Comparison of ENCODE assay signal across 13 cellular contexts in the genomic region with DNA sequence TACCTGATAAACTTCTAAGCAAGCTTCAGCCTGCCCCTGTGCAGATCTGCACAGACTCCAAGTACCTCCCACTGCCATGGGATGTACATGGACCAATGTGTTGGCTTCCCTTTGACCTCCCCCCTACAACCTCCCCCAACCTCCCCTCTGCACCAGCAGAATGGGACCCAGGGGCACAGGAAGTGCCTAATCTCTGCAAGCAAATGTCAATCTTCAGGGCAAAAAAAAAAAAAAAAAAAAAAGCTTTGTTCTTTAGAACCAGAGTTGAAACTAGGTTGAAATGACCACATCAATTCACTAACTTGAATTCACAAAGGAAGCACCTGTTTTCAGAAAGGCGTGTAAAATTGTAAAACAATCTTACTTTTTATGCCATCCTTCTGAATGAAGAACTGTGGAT. TPM values are rescaled to one million over a fixed set of nuclear protein-coding genes. Genes with fewer than 3 reads are reported as not detected.
DNase-seq lines count a peak whose midpoint lies in the region; ATAC-seq and TF ChIP-seq lines count a peak whose summit lies in the region.
"Had no signal": no experiment of that assay in that cellular context is flagged by ENCODE, and none has a peak within 500 bp of the region (broad histone marks: within the 10 kb centered on the region; RNA-seq: fewer than 3 reads in every experiment).

No MANE protein-coding gene starts in this region.

- H3K27me3 Mint-ChIP-seq in activated CD8-positive, alpha-beta T cell treated with anti-CD3 and anti-CD28 coated beads, Interleukin-2, amount 10 ng/mL, durations not matched to agents 7 days and 5 days (ENCODE audit: low read depth): no peaks in the 10 kb centered on the region
- peaks cover 3% of the 10 kb centered on the region for H3K27me3 Mint-ChIP-seq in endothelial cell (ENCODE audit: unreplicated experiment)

- no peak overlapping the region for H3K4me3 ChIP-seq in BLaER1
- no peak overlapping the region; a peak in 1 of 4 replicates for H3K4me3 ChIP-seq in DND-41 (ENCODE audit: low read depth in 1 of 2, low read length in 2 of 2)
- no peak overlapping the region for H3K4me3 ChIP-seq in upper lobe of right lung
- no peak overlapping the region for H3K4me3 ChIP-seq in heart right ventricle
- no peak overlapping the region for H3K4me3 ChIP-seq in colonic mucosa
- H3K4me3 ChIP-seq: right atrium auricular region had no signal

- H3K27me3 ChIP-seq in BLaER1 (no peaks in the 10 kb centered on the region), DND-41 (ENCODE audit: insufficient read depth, low read length, poor library complexity) (no peaks in the 10 kb centered on the region), upper lobe of right lung (no peaks in the 10 kb centered on the region), heart right ventricle (peaks cover 0 to 5% (median 0%) of the 10 kb centered on the region in 7 donors), colonic mucosa (no peaks in the 10 kb centered on the region)
- H3K27me3 ChIP-seq: right atrium auricular region had no signal

- H3K9me3 Mint-ChIP-seq in activated CD8-positive, alpha-beta T cell treated with anti-CD3 and anti-CD28 coated beads, Interleukin-2, amount 10 ng/mL, durations not matched to agents 7 days and 5 days (ENCODE audit: insufficient read depth): no peaks in the 10 kb centered on the region
- no peaks in the 10 kb centered on the region for H3K9me3 Mint-ChIP-seq in endothelial cell (ENCODE audit: unreplicated experiment)

- H3K4me3 Mint-ChIP-seq in activated CD8-positive, alpha-beta T cell treated with anti-CD3 and anti-CD28 coated beads, Interleukin-2, amount 10 ng/mL, durations not matched to agents 7 days and 5 days: peak overlapping the region; percentile 37
- H3K4me3 Mint-ChIP-seq in endothelial cell (ENCODE audit: unreplicated experiment): no peak overlapping the region

- peak overlapping the region; percentile 67 for H3K4me2 ChIP-seq in BLaER1
- peak overlapping the region; percentile 57 for H3K4me2 ChIP-seq in DND-41 (ENCODE audit: insufficient read depth, low read length)

- H3K27ac Mint-ChIP-seq in activated CD8-positive, alpha-beta T cell treated with anti-CD3 and anti-CD28 coated beads, Interleukin-2, amount 10 ng/mL, durations not matched to agents 7 days and 5 days: peak overlapping the region; percentile 74
- H3K27ac Mint-ChIP-seq in endothelial cell (ENCODE audit: unreplicated experiment): peak overlapping the region; percentile 93

- H3K4me1 ChIP-seq in BLaER1 (peaks cover 59% of the 10 kb centered on the region), DND-41 (ENCODE audit: insufficient read depth, low read length) (peaks cover 81% of the 10 kb centered on the region), upper lobe of right lung (peaks cover 3% of the 10 kb centered on the region), heart right ventricle (no peaks in the 10 kb centered on the region), colonic mucosa (no peaks in the 10 kb centered on the region)
- H3K4me1 ChIP-seq: right atrium auricular region had no signal

- peaks cover 29% of the 10 kb centered on the region for H3K79me2 ChIP-seq in DND-41 (ENCODE audit: insufficient read depth, low read length)

- H4K20me1 ChIP-seq in BLaER1 (no peaks in the 10 kb centered on the region), DND-41 (ENCODE audit: insufficient read depth, low read length) (no peaks in the 10 kb centered on the region)

- H3K36me3 ChIP-seq in BLaER1 (0 out of 2 replicates have a peak, but pooled peaks cover 1% of the 10 kb centered on the region), DND-41 (ENCODE audit: insufficient read depth, low read length) (no peaks in the 10 kb centered on the region), upper lobe of right lung (no peaks in the 10 kb centered on the region), heart right ventricle (no peaks in the 10 kb centered on the region), colonic mucosa (no peaks in the 10 kb centered on the region)
- H3K36me3 ChIP-seq: right atrium auricular region had no signal

- TF ChIP-seq CTCF in DND-41 (IDR thresholded peaks at IDR 0.05; ENCODE audit: borderline replicate concordance, extremely low read depth, low read length, poor library complexity, severe bottlenecking): no peak
- no peak for TF ChIP-seq CTCF in endothelial cell (IDR thresholded peaks at IDR 0.05; ENCODE audit: unreplicated experiment)
- no peak for TF ChIP-seq CTCF in upper lobe of right lung (IDR thresholded peaks at IDR 0.05)
- no peak for TF ChIP-seq CTCF in heart right ventricle (IDR thresholded peaks at IDR 0.05)
- TF ChIP-seq CTCF in colonic mucosa (IDR thresholded peaks at IDR 0.05): no peak

- POLR2A ChIA-PET in activated CD8-positive, alpha-beta T cell treated with anti-CD3 and anti-CD28 coated beads, Interleukin-2, amount 10 ng/mL, durations not matched to agents 7 days and 5 days (lab: Charles Lee): interaction anchor here (0.6 to 1.4 kb wide), 3 partner anchors 45 to 62 kb away, joined by 3 to 4 read pairs (median 3); no protein-coding TSS in a partner anchor

- H3K27ac ChIP-seq in BLaER1: peak overlapping the region; percentile 40; the same call in 1 of the 2 replicates
- peak overlapping the region; percentile 95 for H3K27ac ChIP-seq in DND-41 (ENCODE audit: low read length)
- no peak overlapping the region for H3K27ac ChIP-seq in upper lobe of right lung
- no peak overlapping the region for H3K27ac ChIP-seq in heart right ventricle
- H3K27ac ChIP-seq in colonic mucosa: no peak overlapping the region
- H3K27ac ChIP-seq: C4-2B, right atrium auricular region had no signal

- ATAC-seq in DND-41 (ENCODE audit: insufficient read depth, low read depth): peak; percentile 87
- peak; percentile 83 for ATAC-seq in activated CD8-positive, alpha-beta T cell treated with anti-CD3 and anti-CD28 coated beads, Interleukin-2, amount 10 ng/mL, durations not matched to agents 7 days and 5 days
- no peak for ATAC-seq in upper lobe of right lung
- no peak for ATAC-seq in heart right ventricle
- ATAC-seq: PC-3 had no signal

- peak overlapping the region; percentile 17; the same call in 1 of the 2 replicates for H3K9ac ChIP-seq in BLaER1
- peak overlapping the region; percentile 40; the same call in 1 of the 2 replicates for H3K9ac ChIP-seq in DND-41 (ENCODE audit: low read depth, low read length)
- H3K9ac ChIP-seq in colonic mucosa (ENCODE audit: low read depth in 2 of 2, low read length in 2 of 2): no peak overlapping the region

- peaks cover 5% of the 10 kb centered on the region; the same call in 1 of the 2 replicates for H3K9me3 ChIP-seq in BLaER1
- no peaks in the 10 kb centered on the region for H3K9me3 ChIP-seq in DND-41 (ENCODE audit: insufficient read depth, low read length, severe bottlenecking)
- H3K9me3 ChIP-seq in upper lobe of right lung: no peaks in the 10 kb centered on the region
- no peaks in the 10 kb centered on the region for H3K9me3 ChIP-seq in heart right ventricle
- H3K9me3 ChIP-seq in colonic mucosa: no peaks in the 10 kb centered on the region
- H3K9me3 ChIP-seq: right atrium auricular region had no signal

- 48 to 62% methylated on average over 1 of the region's 1 CpG for WGBS in heart right ventricle, 2 donors

- CTCF ChIA-PET in activated CD8-positive, alpha-beta T cell treated with anti-CD3 and anti-CD28 coated beads, Interleukin-2, amount 10 ng/mL, durations not matched to agents 7 days and 5 days (lab: Charles Lee): interaction anchor here (0.7 to 1.6 kb wide), 5 partner anchors 34 to 182 kb away, joined by 3 to 4 read pairs (median 3); no protein-coding TSS in a partner anchor

- H3K4me1 Mint-ChIP-seq in activated CD8-positive, alpha-beta T cell treated with anti-CD3 and anti-CD28 coated beads, Interleukin-2, amount 10 ng/mL, durations not matched to agents 7 days and 5 days (ENCODE audit: low read depth): peaks cover 63% of the 10 kb centered on the region
- H3K4me1 Mint-ChIP-seq in endothelial cell (ENCODE audit: unreplicated experiment): peaks cover 58% of the 10 kb centered on the region

- peak; percentile 93 for DNase-seq in DND-41
- DNase-seq in activated CD8-positive, alpha-beta T cell treated with anti-CD3 and anti-CD28 coated beads, Interleukin-2, amount 10 ng/mL, durations not matched to agents 7 days and 5 days: peak; percentile 73
- peak; percentile 41 for DNase-seq in endothelial cell (ENCODE audit: low spot score)
- DNase-seq in upper lobe of right lung: no peak
- no peak for DNase-seq in heart right ventricle
- DNase-seq in colonic mucosa: no peak
- DNase-seq in stimulated activated CD4-positive, alpha-beta T cell treated with anti-CD3 and anti-CD28 coated beads, Interleukin-2, amount 100 ng/mL, for 24 hours: no peak
- DNase-seq: GDM1, Karpas-422, PC-3 had no signal

- H2AFZ ChIP-seq in DND-41 (ENCODE audit: low read depth, low read length): no peak overlapping the region

- intact Hi-C loops in upper lobe of right lung (cut with DNase I) (no loop called here), heart right ventricle (cut with DNase I) (no loop called here), colonic mucosa (cut with DNase I) (no loop called here)

- peaks cover 6% of the 10 kb centered on the region for H3K36me3 Mint-ChIP-seq in activated CD8-positive, alpha-beta T cell treated with anti-CD3 and anti-CD28 coated beads, Interleukin-2, amount 10 ng/mL, durations not matched to agents 7 days and 5 days (ENCODE audit: low read depth)
- H3K36me3 Mint-ChIP-seq in endothelial cell (ENCODE audit: low read depth, unreplicated experiment): no peaks in the 10 kb centered on the region

RNA-seq across cellular contexts. Expression of gene TIAM1, which starts 53.9 kb away (rescaled TPM):
- total RNA-seq in activated CD8-positive, alpha-beta T cell treated with anti-CD3 and anti-CD28 coated beads, Interleukin-2, amount 10 ng/mL, durations not matched to agents 7 days and 5 days: 10 to 100 TPM; 41.5 to 46.9 TPM
- total RNA-seq in endothelial cell (ENCODE audit: unreplicated experiment) (131 TPM), upper lobe of right lung (27.3 TPM), heart right ventricle (1 to 10 TPM; 1.5 to 4.5 (median 2.1) TPM), colonic mucosa (1 to 10 TPM; 5.7 to 5.8 TPM)
- polyA plus RNA-seq in heart right ventricle: 1 to 10 TPM in 1 of 2 donors, under 1 TPM in 1; 0.97 to 1.6 TPM

Comparison
In these comparisons a context has a peak if more than half of its experiments do, and no peak if none do; other contexts are left out.
1. H3K27ac ChIP-seq: peak in BLaER1 (single experiment) and DND-41 (single experiment); none in upper lobe of right lung (single experiment), heart right ventricle (0 of 10) and colonic mucosa (single experiment).
2. H3K9ac ChIP-seq: peak in BLaER1 (single experiment) and DND-41 (single experiment); none in colonic mucosa (0 of 2).
3. ATAC-seq: peak in DND-41 (single experiment) and activated CD8-positive, alpha-beta T cell treated with anti-CD3 and anti-CD28 coated beads, Interleukin-2, amount 10 ng/mL, durations not matched to agents 7 days and 5 days (single experiment); none in upper lobe of right lung (single experiment) and heart right ventricle (0 of 8).
4. DNase-seq: peak in DND-41 (single experiment), activated CD8-positive, alpha-beta T cell treated with anti-CD3 and anti-CD28 coated beads, Interleukin-2, amount 10 ng/mL, durations not matched to agents 7 days and 5 days (single experiment) and endothelial cell (single experiment); none in upper lobe of right lung (single experiment), heart right ventricle (0 of 2), colonic mucosa (single experiment) and stimulated activated CD4-positive, alpha-beta T cell treated with anti-CD3 and anti-CD28 coated beads, Interleukin-2, amount 100 ng/mL, for 24 hours (0 of 2).